Comparison of ENCODE assay signal across 15 cellular contexts in genomic region chr14:51453869-51454268, GRCh38.
DNase-seq lines count a peak whose midpoint lies in the region; ATAC-seq and TF ChIP-seq lines count a peak whose summit lies in the region.
"Had no signal": no experiment of that assay in that cellular context is flagged by ENCODE, and none has a peak within 500 bp of the region (broad histone marks: within the 10 kb centered on the region; RNA-seq: fewer than 3 reads in every experiment).

No MANE protein-coding gene starts in this region.

- intact Hi-C loops in mucosa of descending colon (cut with DNase I, micrococcal nuclease), result no loop called here

- no peak for TF ChIP-seq CTCF in mucosa of descending colon (IDR thresholded peaks at IDR 0.05)

- no peak overlapping the region for H3K4me3 ChIP-seq in mucosa of descending colon
- H3K4me3 ChIP-seq: GM12878, heart right ventricle had no signal

- DNase-seq in DMS153 treated with DMSO at 0.1 percent for 48 hours (lab: John Stamatoyannopoulos, UW; ENCODE audit: unreplicated experiment) (peak; percentile 44), NCI-H460 (ENCODE audit: extremely low read depth, low read depth) (peak; percentile 56), cerebellum (ENCODE audit: low spot score) (peak; percentile 38), myocyte (ENCODE audit: low read depth) (peak; percentile 63), mucosa of descending colon (no peak), NCI-H345 treated with DMSO at 0.1 percent for 48 hours (lab: John Stamatoyannopoulos, UW; ENCODE audit: unreplicated experiment) (no peak)
- DNase-seq in activated naive CD4-positive, alpha-beta T cell treated with Interleukin-2 at 50 U/mL for 16 hours, result no peak
- DNase-seq: activated naive CD4-positive, alpha-beta T cell; BE2C; endodermal cell; heart right ventricle; retina; stimulated activated CD4-positive, alpha-beta T cell treated with anti-CD3 and anti-CD28 coated beads, Interleukin-2, amount 100 ng/mL, for 48 hours had no signal

- no peaks in the 10 kb centered on the region for H3K36me3 ChIP-seq in mucosa of descending colon (ENCODE audit: low read depth)
- H3K36me3 ChIP-seq: BE2C, heart right ventricle had no signal

- H3K4me1 ChIP-seq in mucosa of descending colon (ENCODE audit: low read depth), result no peaks in the 10 kb centered on the region

- no peak for ATAC-seq in HG02970 (IDR thresholded peaks at IDR 0.05; ENCODE audit: low FRiP score, unreplicated experiment)
- ATAC-seq in mucosa of descending colon, result no peak
- ATAC-seq: GM12878, heart right ventricle had no signal

- no peaks in the 10 kb centered on the region for H3K9me3 ChIP-seq in mucosa of descending colon
- H3K9me3 ChIP-seq: BE2C, heart right ventricle had no signal

Comparison
In these comparisons a context has a peak if more than half of its experiments do, and no peak if none do; other contexts are left out.
1. DNase-seq: peak in DMS153 treated with DMSO at 0.1 percent for 48 hours (single experiment), NCI-H460 (single experiment), cerebellum (single experiment) and myocyte (single experiment); none in mucosa of descending colon (0 of 3), NCI-H345 treated with DMSO at 0.1 percent for 48 hours (single experiment) and activated naive CD4-positive, alpha-beta T cell treated with Interleukin-2 at 50 U/mL for 16 hours (single experiment).